Comparison of ENCODE assay signal across 8 cellular contexts in the genomic region with DNA sequence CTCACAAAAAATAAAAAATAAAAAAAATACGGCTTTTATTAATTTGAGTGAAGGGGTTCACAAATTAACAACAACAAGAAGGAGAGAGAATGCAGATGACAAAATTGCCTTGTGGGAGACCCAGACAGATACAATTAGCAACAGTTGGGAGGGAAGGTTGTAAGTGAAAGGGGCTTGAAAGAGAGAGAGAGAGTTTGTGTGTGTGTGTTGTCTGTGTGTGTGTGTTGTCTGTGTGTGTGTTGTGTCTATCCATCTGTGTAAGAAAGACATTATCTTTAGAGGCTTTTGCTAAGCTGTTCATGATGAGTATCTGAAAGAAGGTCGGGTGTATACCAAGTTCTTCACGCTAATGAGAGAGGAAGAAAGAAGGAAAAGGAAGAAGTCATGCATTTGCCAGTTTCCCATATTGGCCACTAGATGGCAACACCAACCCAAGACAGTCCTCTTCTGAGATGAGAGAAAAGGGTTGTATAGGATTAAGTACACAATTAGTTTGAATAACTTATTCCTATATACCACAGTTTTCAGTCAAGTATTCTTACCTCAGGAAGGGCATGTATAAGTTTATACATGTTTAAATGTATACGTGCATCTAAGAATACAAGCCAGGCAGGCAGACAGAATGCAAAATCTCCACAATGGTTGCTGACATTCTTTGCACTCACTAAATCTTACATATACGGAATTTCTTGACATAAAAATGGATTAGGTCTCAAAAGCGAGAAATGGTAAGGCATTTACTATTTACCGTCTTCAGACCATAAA.
DNase-seq lines count a peak whose midpoint lies in the region; ATAC-seq and TF ChIP-seq lines count a peak whose summit lies in the region.

No MANE protein-coding gene starts in this region.

- peak overlapping the region; percentile 78 for H3K4me3 Mint-ChIP-seq in activated naive CD8-positive, alpha-beta T cell treated with anti-CD3 and anti-CD28 coated beads for 36 hours

- ATAC-seq in GM19395 (IDR thresholded peaks at IDR 0.05; ENCODE audit: unreplicated experiment) (peak; percentile 79), HG03439 (IDR thresholded peaks at IDR 0.05; ENCODE audit: unreplicated experiment) (peak; percentile 74)

- H3K27ac ChIP-seq in cardiac muscle cell: no peak overlapping the region

- no peaks in the 10 kb centered on the region for H3K36me3 ChIP-seq in cardiac muscle cell

- no peaks in the 10 kb centered on the region for H3K9me3 ChIP-seq in cardiac muscle cell (ENCODE audit: low read depth)

- H3K4me1 ChIP-seq in cardiac muscle cell (ENCODE audit: low read depth): no peaks in the 10 kb centered on the region

- TF ChIP-seq CTCF in cardiac muscle cell (IDR thresholded peaks at IDR 0.05; ENCODE audit: low read depth, low read length): peak; percentile 91

- peak; percentile 81 for DNase-seq in DMS53 treated with DMSO at 0.1 percent for 48 hours (lab: John Stamatoyannopoulos, UW; ENCODE audit: unreplicated experiment)
- DNase-seq in NCI-H82 (lab: John Stamatoyannopoulos, UW): peak; percentile 73
- DNase-seq in activated naive CD8-positive, alpha-beta T cell treated with anti-CD3 and anti-CD28 coated beads for 36 hours: peak; percentile 12
- DNase-seq in cardiac muscle cell (ENCODE audit: low read depth in 1 of 2, low spot score in 1 of 2): peak; percentile 58 to 83
- peak; percentile 39 for DNase-seq in pulmonary artery endothelial cell (ENCODE audit: low read depth, low spot score)
- DNase-seq in activated effector memory CD4-positive, alpha-beta T cell treated with Interleukin-2 at 50 U/mL for 16 hours: no peak

- H3K27ac Mint-ChIP-seq in activated naive CD8-positive, alpha-beta T cell treated with anti-CD3 and anti-CD28 coated beads for 36 hours: peak overlapping the region; percentile 84

- peaks cover 2% of the 10 kb centered on the region for H3K36me3 Mint-ChIP-seq in activated naive CD8-positive, alpha-beta T cell treated with anti-CD3 and anti-CD28 coated beads for 36 hours

- H3K27me3 ChIP-seq in cardiac muscle cell: no peaks in the 10 kb centered on the region

- no peak overlapping the region for H3K4me3 ChIP-seq in cardiac muscle cell

- H3K9me3 Mint-ChIP-seq in activated naive CD8-positive, alpha-beta T cell treated with anti-CD3 and anti-CD28 coated beads for 36 hours: no peaks in the 10 kb centered on the region

- H3K4me1 Mint-ChIP-seq in activated naive CD8-positive, alpha-beta T cell treated with anti-CD3 and anti-CD28 coated beads for 36 hours: peaks cover 21% of the 10 kb centered on the region

- H3K27me3 Mint-ChIP-seq in activated naive CD8-positive, alpha-beta T cell treated with anti-CD3 and anti-CD28 coated beads for 36 hours: no peaks in the 10 kb centered on the region
